9 cellular contexts compared by ENCODE assay signal in the genomic region with DNA sequence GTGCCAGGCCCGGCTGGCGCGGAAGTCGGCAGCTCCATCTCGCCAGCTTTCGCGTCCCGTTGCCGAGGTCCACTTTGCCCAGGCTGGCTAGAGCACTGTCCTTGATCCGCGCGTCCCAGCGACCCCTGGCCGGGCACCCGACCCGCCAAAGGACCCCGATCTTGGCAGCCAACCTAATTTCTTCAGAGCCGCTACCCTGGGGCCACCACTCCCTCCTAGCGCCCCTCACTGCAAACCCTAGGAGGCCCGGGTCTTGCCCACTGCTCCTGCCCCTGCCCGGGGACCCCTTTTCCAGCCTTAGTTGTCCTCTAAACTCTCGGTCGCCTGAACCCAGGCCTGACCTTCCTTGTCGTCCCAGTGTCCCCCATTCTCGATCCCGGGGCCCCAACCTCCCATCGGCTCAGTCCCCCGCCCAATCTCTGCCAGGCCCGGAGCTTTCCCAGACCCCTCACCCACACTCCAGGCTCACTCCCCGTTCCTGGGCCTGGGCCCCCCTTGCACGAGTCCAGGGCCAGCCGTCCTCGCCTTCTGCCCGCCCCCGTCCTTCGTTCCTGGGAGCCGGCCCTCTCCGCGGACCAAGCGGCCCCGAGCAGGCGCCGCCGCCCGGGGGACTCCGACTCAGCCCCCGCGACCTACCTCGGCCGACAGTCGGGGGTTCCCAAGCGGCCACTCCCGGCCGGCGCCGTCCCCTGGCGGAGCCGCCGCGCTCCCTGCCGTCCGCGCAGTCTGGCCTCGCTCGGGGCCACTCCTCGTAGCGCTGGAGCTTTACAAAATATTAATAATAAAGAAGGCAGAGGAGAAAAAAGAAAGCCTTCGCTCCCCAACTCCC. TPM values are rescaled to one million over a fixed set of nuclear protein-coding genes. Genes with fewer than 3 reads are reported as not detected.
A peak's percentile ranks its signal among the peaks of the same experiment; 100 is the strongest.
DNase-seq lines count a peak whose midpoint lies in the region; ATAC-seq and TF ChIP-seq lines count a peak whose summit lies in the region.
"Had no signal": no experiment of that assay in that cellular context is flagged by ENCODE, and none has a peak within 500 bp of the region (broad histone marks: within the 10 kb centered on the region; RNA-seq: fewer than 3 reads in every experiment).

No MANE protein-coding gene starts in this region.

- intact Hi-C loops in gastrocnemius medialis (cut with DNase I; ENCODE audit: low total_unique reads): no loop called here

- TF ChIP-seq POLR2A in gastrocnemius medialis (IDR thresholded peaks at IDR 0.05): no peak

- ATAC-seq in RWPE2 (ENCODE audit: low read depth) (no peak), gastrocnemius medialis (no peak), HG03521 (IDR thresholded peaks at IDR 0.05; ENCODE audit: unreplicated experiment) (no peak)

- H3K4me3 ChIP-seq in RWPE2 (ENCODE audit: severe bottlenecking) (peak overlapping the region; percentile 27), right atrium auricular region (peak overlapping the region; percentile 34 to 47), gastrocnemius medialis (peak overlapping the region; percentile 25 to 42 (median 38))

- DNase-seq in GM13977 (ENCODE audit: low spot score): peak; percentile 48
- DNase-seq in RWPE2 (ENCODE audit: low spot score): peak; percentile 52
- no peak for DNase-seq in right atrium auricular region (ENCODE audit: low spot score)
- DNase-seq in gastrocnemius medialis: no peak
- no peak for DNase-seq in DMS114 treated with DMSO at 0.1 percent for 48 hours (lab: John Stamatoyannopoulos, UW; ENCODE audit: unreplicated experiment)
- no peak for DNase-seq in cerebellum (ENCODE audit: low spot score)
- DNase-seq: activated CD8-positive, alpha-beta memory T cell treated with anti-CD3 and anti-CD28 coated beads for 24 hours; NCI-H446 treated with DMSO at 0.1 percent for 48 hours had no signal

- TF ChIP-seq CTCF in GM13977 (IDR thresholded peaks at IDR 0.05; ENCODE audit: extremely low read depth, insufficient read depth, missing control alignments): no peak
- TF ChIP-seq CTCF in RWPE2 (IDR thresholded peaks at IDR 0.05; ENCODE audit: poor library complexity, severe bottlenecking): no peak
- TF ChIP-seq CTCF in right atrium auricular region (IDR thresholded peaks at IDR 0.05): no peak
- no peak for TF ChIP-seq CTCF in gastrocnemius medialis (IDR thresholded peaks at IDR 0.05 in 4 of 5, conservative IDR thresholded peaks at IDR 0.05 in 1 of 5)

- H3K27ac ChIP-seq in RWPE2 (ENCODE audit: poor library complexity, severe bottlenecking): no peak overlapping the region
- peak overlapping the region in 1 of 2 donors; percentile 16 for H3K27ac ChIP-seq in right atrium auricular region
- H3K27ac ChIP-seq in gastrocnemius medialis: no peak overlapping the region

- H3K27me3 ChIP-seq in RWPE2 (ENCODE audit: insufficient read depth, poor library complexity, severe bottlenecking): peaks cover 82% of the 10 kb centered on the region
- peaks cover 1 to 31% of the 10 kb centered on the region in 2 donors for H3K27me3 ChIP-seq in right atrium auricular region
- H3K27me3 ChIP-seq in gastrocnemius medialis: peaks cover 60 to 77% (median 71%) of the 10 kb centered on the region in 3 donors

- no peaks in the 10 kb centered on the region for H3K9me3 ChIP-seq in RWPE2 (ENCODE audit: severe bottlenecking)
- H3K9me3 ChIP-seq in right atrium auricular region: no peaks in the 10 kb centered on the region
- no peaks in the 10 kb centered on the region for H3K9me3 ChIP-seq in gastrocnemius medialis

- no peaks in the 10 kb centered on the region for H3K36me3 ChIP-seq in RWPE2 (ENCODE audit: low read depth)
- H3K36me3 ChIP-seq in right atrium auricular region: no peaks in the 10 kb centered on the region
- no peaks in the 10 kb centered on the region for H3K36me3 ChIP-seq in gastrocnemius medialis

- H3K4me1 ChIP-seq in RWPE2 (ENCODE audit: insufficient read depth, poor library complexity, severe bottlenecking) (no peaks in the 10 kb centered on the region), right atrium auricular region (peaks cover 0 to 50% of the 10 kb centered on the region in 2 donors), gastrocnemius medialis (peaks cover 9 to 16% of the 10 kb centered on the region in 2 donors)

- in situ Hi-C loops in GM13977 (cut with MboI; ENCODE audit: low pct_unique_long_range_greater_than_20kb, low sequenced_read_pairs, unreplicated experiment): no loop called here
- in situ Hi-C loops in gastrocnemius medialis (cut with MboI; ENCODE audit: low sequenced_read_pairs in 4 of 4): loop anchor here in 1 of 4 donors (10.0 kb wide), 1 partner anchor 172 kb away; no protein-coding TSS in a partner anchor

RNA-seq across cellular contexts. Expression of a gene that starts 0.7 kb away (rescaled TPM):
- total RNA-seq in right atrium auricular region: 1 to 10 TPM in 1 of 2 donors, under 1 TPM in 1; 0.74 to 1.3 TPM
- under 1 TPM in 3 of 4 donors, not detected in 1; 0.31 to 0.46 (median 0.35) TPM for total RNA-seq in gastrocnemius medialis
- 0.64 TPM for total RNA-seq in cerebellum

Comparison
In these comparisons a context has a peak if more than half of its experiments do, and no peak if none do; other contexts are left out.
1. DNase-seq: peak in GM13977 (single experiment) and RWPE2 (single experiment); none in right atrium auricular region (single experiment), gastrocnemius medialis (0 of 2), DMS114 treated with DMSO at 0.1 percent for 48 hours (single experiment) and cerebellum (single experiment).
2. Peak in every context shown above with its lines, with median percentiles within 50 percentile points of each other: H3K4me3 ChIP-seq.